8 cellular contexts compared by ENCODE assay signal in genomic region chr9:385818-386398, GRCh38.
DNase-seq lines count a peak whose midpoint lies in the region; ATAC-seq and TF ChIP-seq lines count a peak whose summit lies in the region.

No MANE protein-coding gene starts in this region.

- H3K4me1 ChIP-seq in endodermal cell (ENCODE audit: control insufficient read depth, insufficient read depth, low read length) (peaks cover 5% of the 10 kb centered on the region), aorta (ENCODE audit: control insufficient read depth in 1 of 2, insufficient read depth in 2 of 2, low read length in 2 of 2) (no peaks in the 10 kb centered on the region)

- H3K4me3 Mint-ChIP-seq in activated CD4-positive, alpha-beta T cell treated with anti-CD3 and anti-CD28 coated beads, Interleukin-2, amount 10 ng/mL, durations not matched to agents 24 days and 14 days, result no peak overlapping the region
- no peak overlapping the region for H3K4me3 Mint-ChIP-seq in activated CD4-positive, alpha-beta T cell treated with anti-CD3 and anti-CD28 coated beads, Interleukin-2, amount 10 ng/mL, durations not matched to agents 7 days and 5 days
- no peak overlapping the region for H3K4me3 Mint-ChIP-seq in endodermal cell

- no peaks in the 10 kb centered on the region for H3K4me1 Mint-ChIP-seq in activated CD4-positive, alpha-beta T cell treated with anti-CD3 and anti-CD28 coated beads, Interleukin-2, amount 10 ng/mL, durations not matched to agents 24 days and 14 days
- H3K4me1 Mint-ChIP-seq in activated CD4-positive, alpha-beta T cell treated with anti-CD3 and anti-CD28 coated beads, Interleukin-2, amount 10 ng/mL, durations not matched to agents 7 days and 5 days, result no peaks in the 10 kb centered on the region
- H3K4me1 Mint-ChIP-seq in endodermal cell, result peaks cover 19% of the 10 kb centered on the region

- H3K36me3 ChIP-seq in endodermal cell (ENCODE audit: control insufficient read depth, insufficient read depth, low read length), result peaks cover 9% of the 10 kb centered on the region
- H3K36me3 ChIP-seq in aorta (ENCODE audit: control insufficient read depth in 1 of 2, insufficient read depth in 2 of 2, low read length in 1 of 2), result no peaks in the 10 kb centered on the region

- intact Hi-C loops in activated CD4-positive, alpha-beta T cell treated with anti-CD3 and anti-CD28 coated beads, Interleukin-2, amount 10 ng/mL, durations not matched to agents 24 days and 14 days (cut with micrococcal nuclease), result no loop called here
- intact Hi-C loops in aorta (cut with DNase I), result loop anchor here (2.0 to 10.0 kb wide), 5 partner anchors 199 to 619 kb away; no protein-coding TSS in a partner anchor

- CTCF ChIA-PET in activated CD4-positive, alpha-beta T cell treated with anti-CD3 and anti-CD28 coated beads, Interleukin-2, amount 10 ng/mL, durations not matched to agents 7 days and 5 days (lab: Charles Lee), result no interaction called here

- H3K9me3 Mint-ChIP-seq in activated CD4-positive, alpha-beta T cell treated with anti-CD3 and anti-CD28 coated beads, Interleukin-2, amount 10 ng/mL, durations not matched to agents 24 days and 14 days, result no peaks in the 10 kb centered on the region
- no peaks in the 10 kb centered on the region for H3K9me3 Mint-ChIP-seq in activated CD4-positive, alpha-beta T cell treated with anti-CD3 and anti-CD28 coated beads, Interleukin-2, amount 10 ng/mL, durations not matched to agents 7 days and 5 days
- no peaks in the 10 kb centered on the region for H3K9me3 Mint-ChIP-seq in endodermal cell

- no peak overlapping the region for H3K4me3 ChIP-seq in NB4 (ENCODE audit: low read depth, low read length)
- H3K4me3 ChIP-seq in endodermal cell (ENCODE audit: low read length), result no peak overlapping the region
- H3K4me3 ChIP-seq in aorta (ENCODE audit: low read length in 2 of 2), result no peak overlapping the region

- H3K36me3 Mint-ChIP-seq in activated CD4-positive, alpha-beta T cell treated with anti-CD3 and anti-CD28 coated beads, Interleukin-2, amount 10 ng/mL, durations not matched to agents 24 days and 14 days (ENCODE audit: low read depth), result peaks cover 50% of the 10 kb centered on the region
- H3K36me3 Mint-ChIP-seq in activated CD4-positive, alpha-beta T cell treated with anti-CD3 and anti-CD28 coated beads, Interleukin-2, amount 10 ng/mL, durations not matched to agents 7 days and 5 days (ENCODE audit: low read depth), result peaks cover 63% of the 10 kb centered on the region
- H3K36me3 Mint-ChIP-seq in endodermal cell (ENCODE audit: low read depth), result peaks cover 17% of the 10 kb centered on the region

- no peaks in the 10 kb centered on the region for H3K9me3 ChIP-seq in endodermal cell (ENCODE audit: control insufficient read depth, low read length)
- H3K9me3 ChIP-seq in aorta (ENCODE audit: control insufficient read depth, low read length), result no peaks in the 10 kb centered on the region

- no peak overlapping the region for H3K9ac ChIP-seq in endodermal cell (ENCODE audit: extremely low read depth, low read length, poor library complexity, severe bottlenecking)

- ATAC-seq in SK-N-SH treated with all-trans-retinoic acid at 6 μM for 48 hours (peak; percentile 92), aorta (ENCODE audit: low FRiP score) (peak; percentile 87)

- no peaks in the 10 kb centered on the region for H3K27me3 Mint-ChIP-seq in activated CD4-positive, alpha-beta T cell treated with anti-CD3 and anti-CD28 coated beads, Interleukin-2, amount 10 ng/mL, durations not matched to agents 24 days and 14 days
- no peaks in the 10 kb centered on the region for H3K27me3 Mint-ChIP-seq in activated CD4-positive, alpha-beta T cell treated with anti-CD3 and anti-CD28 coated beads, Interleukin-2, amount 10 ng/mL, durations not matched to agents 7 days and 5 days
- H3K27me3 Mint-ChIP-seq in endodermal cell (ENCODE audit: insufficient read depth), result no peaks in the 10 kb centered on the region

- no peaks in the 10 kb centered on the region for H3K27me3 ChIP-seq in endodermal cell (ENCODE audit: control insufficient read depth, insufficient read depth, low read length, poor library complexity, severe bottlenecking)
- no peaks in the 10 kb centered on the region for H3K27me3 ChIP-seq in aorta (ENCODE audit: control insufficient read depth in 1 of 2, insufficient read depth in 2 of 2, low read length in 1 of 2)

- DNase-seq in activated CD4-positive, alpha-beta T cell treated with anti-CD3 and anti-CD28 coated beads, Interleukin-2, amount 10 ng/mL, durations not matched to agents 24 days and 14 days, result peak; percentile 66
- DNase-seq in activated CD4-positive, alpha-beta T cell treated with anti-CD3 and anti-CD28 coated beads, Interleukin-2, amount 10 ng/mL, durations not matched to agents 7 days and 5 days, result no peak
- DNase-seq in NB4 (ENCODE audit: low read depth), result peak; percentile 78
- DNase-seq in endodermal cell, result peak; percentile 87
- peak; percentile 69 to 73 for DNase-seq in lung microvascular endothelial cell (ENCODE audit: low read depth in 2 of 2)
- DNase-seq in aorta, result no peak
- DNase-seq in NK-92 treated with Interleukin-12 subunit alpha and Interleukin-12 subunit beta, amount 100 ng/mL, for 24 hours (lab: John Stamatoyannopoulos, UW), result no peak

- TF ChIP-seq CTCF in NB4 (IDR thresholded peaks at IDR 0.05; ENCODE audit: low read depth, low read length) (peak; percentile 94), endodermal cell (conservative IDR thresholded peaks at IDR 0.05) (peak; percentile 96)

- H3K27ac Mint-ChIP-seq in activated CD4-positive, alpha-beta T cell treated with anti-CD3 and anti-CD28 coated beads, Interleukin-2, amount 10 ng/mL, durations not matched to agents 24 days and 14 days, result no peak overlapping the region
- H3K27ac Mint-ChIP-seq in activated CD4-positive, alpha-beta T cell treated with anti-CD3 and anti-CD28 coated beads, Interleukin-2, amount 10 ng/mL, durations not matched to agents 7 days and 5 days, result no peak overlapping the region
- H3K27ac Mint-ChIP-seq in endodermal cell, result no peak overlapping the region

- H3K27ac ChIP-seq in endodermal cell (ENCODE audit: low read depth, low read length) (no peak overlapping the region), aorta (ENCODE audit: low read depth in 1 of 2, low read length in 2 of 2) (no peak overlapping the region)

- WGBS in endodermal cell (ENCODE audit: insufficient coverage in 1 of 2, insufficient read length in 1 of 2), 2 experiments, result 39 to 67% methylated on average over 6 to 9 of the region's 9 CpGs
- 14 to 16% methylated on average over 9 of the region's 9 CpGs for WGBS in aorta, 2 donors

- POLR2A ChIA-PET in activated CD4-positive, alpha-beta T cell treated with anti-CD3 and anti-CD28 coated beads, Interleukin-2, amount 10 ng/mL, durations not matched to agents 7 days and 5 days (lab: Charles Lee), result no interaction called here

- no peak for TF ChIP-seq POLR2A in NB4 (IDR thresholded peaks at IDR 0.05; ENCODE audit: extremely low read depth, insufficient read length)

TF ChIP-seq in SK-N-SH treated with all-trans-retinoic acid at 6 μM for 48 hours, 23 proteins besides CTCF, POLR2A, EP300 and RAD21 (continues in another document):
- TF ChIP-seq SNAI2 (CRISPR knock-in tag; IDR thresholded peaks at IDR 0.05) (no peak), CSRNP3 (CRISPR knock-in tag; IDR thresholded peaks at IDR 0.05) (no peak), PATZ1 (CRISPR knock-in tag; IDR thresholded peaks at IDR 0.05; ENCODE audit: borderline replicate concordance) (no peak), RARB (CRISPR knock-in tag; IDR thresholded peaks at IDR 0.05) (no peak), ZFP30 (CRISPR knock-in tag; IDR thresholded peaks at IDR 0.05) (no peak), TCF4 (CRISPR knock-in tag; IDR thresholded peaks at IDR 0.05; ENCODE audit: borderline replicate concordance) (no peak), ZNF565 (CRISPR knock-in tag; conservative IDR thresholded peaks at IDR 0.05; ENCODE audit: low read depth) (no peak)
- TF ChIP-seq, protein P1, sequence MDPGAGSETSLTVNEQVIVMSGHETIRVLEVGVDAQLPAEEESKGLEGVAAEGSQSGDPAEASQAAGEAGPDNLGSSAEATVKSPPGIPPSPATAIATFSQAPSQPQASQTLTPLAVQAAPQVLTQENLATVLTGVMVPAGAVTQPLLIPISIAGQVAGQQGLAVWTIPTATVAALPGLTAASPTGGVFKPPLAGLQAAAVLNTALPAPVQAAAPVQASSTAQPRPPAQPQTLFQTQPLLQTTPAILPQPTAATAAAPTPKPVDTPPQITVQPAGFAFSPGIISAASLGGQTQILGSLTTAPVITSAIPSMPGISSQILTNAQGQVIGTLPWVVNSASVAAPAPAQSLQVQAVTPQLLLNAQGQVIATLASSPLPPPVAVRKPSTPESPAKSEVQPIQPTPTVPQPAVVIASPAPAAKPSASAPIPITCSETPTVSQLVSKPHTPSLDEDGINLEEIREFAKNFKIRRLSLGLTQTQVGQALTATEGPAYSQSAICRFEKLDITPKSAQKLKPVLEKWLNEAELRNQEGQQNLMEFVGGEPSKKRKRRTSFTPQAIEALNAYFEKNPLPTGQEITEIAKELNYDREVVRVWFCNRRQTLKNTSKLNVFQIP (CRISPR knock-in tag; IDR thresholded peaks at IDR 0.05; ENCODE audit: borderline replicate concordance, low read depth), result no peak

Comparison
In these comparisons a context has a peak if more than half of its experiments do, and no peak if none do; other contexts are left out.
1. DNase-seq: peak in activated CD4-positive, alpha-beta T cell treated with anti-CD3 and anti-CD28 coated beads, Interleukin-2, amount 10 ng/mL, durations not matched to agents 24 days and 14 days (single experiment), NB4 (single experiment), endodermal cell (single experiment) and lung microvascular endothelial cell (2 of 2); none in activated CD4-positive, alpha-beta T cell treated with anti-CD3 and anti-CD28 coated beads, Interleukin-2, amount 10 ng/mL, durations not matched to agents 7 days and 5 days (single experiment), aorta (0 of 2) and NK-92 treated with Interleukin-12 subunit alpha and Interleukin-12 subunit beta, amount 100 ng/mL, for 24 hours (single experiment).